ENCODE assay signal across 14 cellular contexts in genomic region chr1:78678324-78678723, GRCh38. TPM values are rescaled to one million over a fixed set of nuclear protein-coding genes. Genes with fewer than 3 reads are reported as not detected.
A peak's percentile ranks its signal among the peaks of the same experiment; 100 is the strongest.
DNase-seq lines count a peak whose midpoint lies in the region; ATAC-seq and FAIRE-seq lines count a peak whose summit lies in the region.
"Had no signal": no experiment of that assay in that cellular context is flagged by ENCODE, and none has a peak within 500 bp of the region (broad histone marks: within the 10 kb centered on the region; RNA-seq: fewer than 3 reads in every experiment).

No MANE protein-coding gene starts in this region.

- peaks cover 11% of the 10 kb centered on the region for H3K27me3 Mint-ChIP-seq in activated T-helper 1 cell treated with anti-CD3 and anti-CD28 coated beads, Interleukin-12 subunit alpha, Interleukin-12 subunit beta, Interleukin-2, Interleukin-4 antibody, amounts not matched to agents 30 ng/mL and 10 ng/mL and 1 ng/mL, durations not matched to agents 14 hours and 24 hours and 36 hours (ENCODE audit: insufficient read depth)
- H3K27me3 Mint-ChIP-seq in naive thymus-derived CD4-positive, alpha-beta T cell, result peaks cover 0 to 11% (median 0%) of the 10 kb centered on the region in 5 donors

- H3K4me1 ChIP-seq in naive thymus-derived CD4-positive, alpha-beta T cell (ENCODE audit: control insufficient read depth in 2 of 2, insufficient read depth in 2 of 2, low read length in 2 of 2), result no peaks in the 10 kb centered on the region
- H3K4me1 ChIP-seq: prostate gland had no signal

- ATAC-seq in GM18870 (IDR thresholded peaks at IDR 0.05; ENCODE audit: unreplicated experiment) (peak; percentile 83), GM21515 (IDR thresholded peaks at IDR 0.05; ENCODE audit: unreplicated experiment) (peak; percentile 81), HG03135 (IDR thresholded peaks at IDR 0.05; ENCODE audit: unreplicated experiment) (peak; percentile 86)
- ATAC-seq in naive thymus-derived CD4-positive, alpha-beta T cell, result no peak
- ATAC-seq: T-helper 17 cell had no signal

- no peaks in the 10 kb centered on the region for H3K36me3 Mint-ChIP-seq in activated T-helper 1 cell treated with anti-CD3 and anti-CD28 coated beads, Interleukin-12 subunit alpha, Interleukin-12 subunit beta, Interleukin-2, Interleukin-4 antibody, amounts not matched to agents 30 ng/mL and 10 ng/mL and 1 ng/mL, durations not matched to agents 14 hours and 24 hours and 36 hours (ENCODE audit: low read depth)
- peaks cover 0 to 7% (median 0%) of the 10 kb centered on the region in 5 donors for H3K36me3 Mint-ChIP-seq in naive thymus-derived CD4-positive, alpha-beta T cell

- H3K9me3 Mint-ChIP-seq in activated T-helper 1 cell treated with anti-CD3 and anti-CD28 coated beads, Interleukin-12 subunit alpha, Interleukin-12 subunit beta, Interleukin-2, Interleukin-4 antibody, amounts not matched to agents 30 ng/mL and 10 ng/mL and 1 ng/mL, durations not matched to agents 14 hours and 24 hours and 36 hours, result no peaks in the 10 kb centered on the region
- H3K9me3 Mint-ChIP-seq in naive thymus-derived CD4-positive, alpha-beta T cell, result peaks cover 0 to 5% (median 0%) of the 10 kb centered on the region in 11 donors

- H3K4me3 Mint-ChIP-seq in activated T-helper 1 cell treated with anti-CD3 and anti-CD28 coated beads, Interleukin-12 subunit alpha, Interleukin-12 subunit beta, Interleukin-2, Interleukin-4 antibody, amounts not matched to agents 30 ng/mL and 10 ng/mL and 1 ng/mL, durations not matched to agents 14 hours and 24 hours and 36 hours, result no peak overlapping the region
- H3K4me3 Mint-ChIP-seq in naive thymus-derived CD4-positive, alpha-beta T cell, result peak overlapping the region in 1 of 10 donors; percentile 63
- H3K4me3 Mint-ChIP-seq: T-helper 17 cell had no signal

- H3K9me3 ChIP-seq in naive thymus-derived CD4-positive, alpha-beta T cell (ENCODE audit: control insufficient read depth in 2 of 3, low read length in 3 of 3), result no peaks in the 10 kb centered on the region
- H3K9me3 ChIP-seq: prostate gland had no signal

- peak; percentile 8 for DNase-seq in activated T-helper 1 cell treated with anti-CD3 and anti-CD28 coated beads, Interleukin-12 subunit alpha, Interleukin-12 subunit beta, Interleukin-2, Interleukin-4 antibody, amounts not matched to agents 30 ng/mL and 10 ng/mL and 1 ng/mL, durations not matched to agents 14 hours and 24 hours and 36 hours (ENCODE audit: low spot score)
- DNase-seq in naive thymus-derived CD4-positive, alpha-beta T cell, result no peak
- DNase-seq in RCC 7860 (ENCODE audit: low spot score) (no peak), OCI-M2 (lab: John Stamatoyannopoulos, UW; ENCODE audit: unreplicated experiment) (no peak), NCI-H526 treated with DMSO at 0.1 percent for 48 hours (lab: John Stamatoyannopoulos, UW) (no peak)
- DNase-seq: activated naive CD4-positive, alpha-beta T cell treated with anti-CD3 and anti-CD28 coated beads, Interleukin-2, amount 50 U/mL, for 16 hours; NCI-H2227 treated with DMSO at 0.1 percent for 48 hours; T-helper 17 cell had no signal

- H3K27me3 ChIP-seq in naive thymus-derived CD4-positive, alpha-beta T cell (ENCODE audit: control insufficient read depth in 2 of 2, insufficient read depth in 2 of 2, low read length in 2 of 2), result no peaks in the 10 kb centered on the region

- peaks cover 28% of the 10 kb centered on the region for H3K4me1 Mint-ChIP-seq in activated T-helper 1 cell treated with anti-CD3 and anti-CD28 coated beads, Interleukin-12 subunit alpha, Interleukin-12 subunit beta, Interleukin-2, Interleukin-4 antibody, amounts not matched to agents 30 ng/mL and 10 ng/mL and 1 ng/mL, durations not matched to agents 14 hours and 24 hours and 36 hours (ENCODE audit: low read depth)
- peaks cover 0 to 28% (median 0%) of the 10 kb centered on the region in 7 donors for H3K4me1 Mint-ChIP-seq in naive thymus-derived CD4-positive, alpha-beta T cell

- no peaks in the 10 kb centered on the region for H3K36me3 ChIP-seq in naive thymus-derived CD4-positive, alpha-beta T cell (ENCODE audit: control insufficient read depth in 2 of 3, insufficient read depth in 3 of 3, low read length in 3 of 3)
- H3K36me3 ChIP-seq: prostate gland had no signal

- CTCF ChIA-PET in naive thymus-derived CD4-positive, alpha-beta T cell (lab: Charles Lee), result interaction anchor here (0.7 to 3.0 kb wide), 7 partner anchors 50 to 534 kb away, joined by 3 to 17 read pairs (median 4); partner anchors contain the start of gene IFI44L

- H3K4me3 ChIP-seq in naive thymus-derived CD4-positive, alpha-beta T cell (ENCODE audit: low read length), result no peak overlapping the region
- H3K4me3 ChIP-seq: prostate gland had no signal

- intact Hi-C loops in activated T-helper 1 cell treated with anti-CD3 and anti-CD28 coated beads, Interleukin-12 subunit alpha, Interleukin-12 subunit beta, Interleukin-2, Interleukin-4 antibody, amounts not matched to agents 30 ng/mL and 10 ng/mL and 1 ng/mL, durations not matched to agents 14 hours and 24 hours and 36 hours (cut with micrococcal nuclease), result no loop called here
- intact Hi-C loops in naive thymus-derived CD4-positive, alpha-beta T cell (cut with micrococcal nuclease), result loop anchor here in 1 of 2 donors (10.0 kb wide), 1 partner anchor 344 kb away; no protein-coding TSS in a partner anchor

- FAIRE-seq in RCC 7860 (lab: Jason Lieb, UNC), result no peak
- FAIRE-seq: endometrium, islet of Langerhans had no signal

- H3K27ac Mint-ChIP-seq in activated T-helper 1 cell treated with anti-CD3 and anti-CD28 coated beads, Interleukin-12 subunit alpha, Interleukin-12 subunit beta, Interleukin-2, Interleukin-4 antibody, amounts not matched to agents 30 ng/mL and 10 ng/mL and 1 ng/mL, durations not matched to agents 14 hours and 24 hours and 36 hours, result peak overlapping the region; percentile 27
- H3K27ac Mint-ChIP-seq in naive thymus-derived CD4-positive, alpha-beta T cell, result peak overlapping the region in 1 of 9 donors; percentile 85
- H3K27ac Mint-ChIP-seq: T-helper 17 cell had no signal

- POLR2A ChIA-PET in naive thymus-derived CD4-positive, alpha-beta T cell (lab: Charles Lee), result interaction anchor here (0.9 kb wide), 1 partner anchor 56 kb away, joined by 3 read pairs; no protein-coding TSS in a partner anchor

- no peak overlapping the region for H3K27ac ChIP-seq in naive thymus-derived CD4-positive, alpha-beta T cell (ENCODE audit: low read depth, low read length)
- H3K27ac ChIP-seq: prostate gland had no signal

RNA-seq across cellular contexts. Expression of gene IFI44, which starts 28.7 kb away (rescaled TPM):
- 26.9 and 28.1 TPM in 2 replicates for total RNA-seq in activated T-helper 1 cell treated with anti-CD3 and anti-CD28 coated beads, Interleukin-12 subunit alpha, Interleukin-12 subunit beta, Interleukin-2, Interleukin-4 antibody, amounts not matched to agents 30 ng/mL and 10 ng/mL and 1 ng/mL, durations not matched to agents 14 hours and 24 hours and 36 hours
- total RNA-seq in naive thymus-derived CD4-positive, alpha-beta T cell, result 100 to 1,000 TPM in 1 of 5 experiments, 10 to 100 TPM in 4; 24.3 to 142 (median 33.1) TPM
- polyA plus RNA-seq in naive thymus-derived CD4-positive, alpha-beta T cell, result 10 to 100 TPM in 1 of 2 donors, 1 to 10 TPM in 1; 9.8 to 15.2 TPM

RNA-seq across cellular contexts. Expression of gene IFI44L, which starts 58.1 kb away (rescaled TPM):
- 16.7 and 21.8 TPM in 2 replicates for total RNA-seq in activated T-helper 1 cell treated with anti-CD3 and anti-CD28 coated beads, Interleukin-12 subunit alpha, Interleukin-12 subunit beta, Interleukin-2, Interleukin-4 antibody, amounts not matched to agents 30 ng/mL and 10 ng/mL and 1 ng/mL, durations not matched to agents 14 hours and 24 hours and 36 hours
- 100 to 1,000 TPM in 1 of 5 experiments, 10 to 100 TPM in 1, 1 to 10 TPM in 3; 1.4 to 194 (median 7.8) TPM for total RNA-seq in naive thymus-derived CD4-positive, alpha-beta T cell
- 1 to 10 TPM; 1.1 to 4.7 TPM for polyA plus RNA-seq in naive thymus-derived CD4-positive, alpha-beta T cell
